ENCODE assay signal across 2 cellular contexts in the genomic region with DNA sequence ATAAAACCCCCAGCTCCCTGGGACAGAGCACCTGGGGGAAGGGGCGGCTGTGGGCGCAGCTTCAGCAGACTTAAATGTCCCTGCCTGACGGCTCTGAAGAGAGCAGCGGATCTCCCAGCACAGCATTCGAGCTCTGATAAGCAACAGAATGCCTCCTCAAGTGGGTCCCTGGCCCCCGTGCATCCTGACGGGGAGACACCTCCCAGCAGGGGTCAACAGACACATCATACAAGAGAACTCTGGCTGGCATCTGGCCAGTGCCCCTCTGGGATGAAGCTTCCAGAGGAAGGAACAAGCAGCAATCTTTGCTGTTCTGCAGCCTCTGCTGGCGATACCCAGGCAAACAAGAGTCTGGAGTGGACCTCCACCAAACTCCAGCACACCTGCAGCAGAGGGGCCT. TPM values are rescaled to one million over a fixed set of nuclear protein-coding genes. Genes with fewer than 3 reads are reported as not detected.
"Had no signal": no experiment of that assay in that cellular context is flagged by ENCODE, and none has a peak within 500 bp of the region (broad histone marks: within the 10 kb centered on the region; RNA-seq: fewer than 3 reads in every experiment).

No MANE protein-coding gene starts in this region.

RNA-seq across cellular contexts. Expression of a gene that starts 35.4 kb away (rescaled TPM):
- total RNA-seq: activated CD4-positive, alpha-beta memory T cell treated with anti-CD3 and anti-CD28 coated beads, Interleukin-2, amount 10 ng/mL, durations not matched to agents 7 days and 5 days; ascending aorta had no signal
